7 cellular contexts compared by ENCODE assay signal in genomic region chr12:84874125-84874824, GRCh38. TPM values are rescaled to one million over a fixed set of nuclear protein-coding genes. Genes with fewer than 3 reads are reported as not detected.
DNase-seq lines count a peak whose midpoint lies in the region; ATAC-seq and TF ChIP-seq lines count a peak whose summit lies in the region.

No MANE protein-coding gene starts in this region.

- H3K36me3 ChIP-seq in breast epithelium (no peaks in the 10 kb centered on the region), left lung (no peaks in the 10 kb centered on the region)

- H3K9me3 ChIP-seq in breast epithelium (no peaks in the 10 kb centered on the region), left lung (no peaks in the 10 kb centered on the region)

- DNase-seq in GF-D8 (lab: John Stamatoyannopoulos, UW) = peak; percentile 12
- peak; percentile 50 for DNase-seq in NCI-H748 treated with DMSO at 0.1 percent for 48 hours (lab: John Stamatoyannopoulos, UW)
- DNase-seq in breast epithelium (ENCODE audit: low spot score in 2 of 2) = no peak
- no peak for DNase-seq in left lung
- DNase-seq in stimulated activated CD4-positive, alpha-beta T cell treated with anti-CD3 and anti-CD28 coated beads, Interleukin-15, amount 100 ng/mL, for 24 hours = no peak

- intact Hi-C loops in breast epithelium (cut with DNase I; ENCODE audit: low total_unique reads) (loop anchor here (10.0 kb wide), 1 partner anchor 161 kb away; the partner anchor contains the start of genes LRRIQ1 and TSPAN19), left lung (cut with DNase I) (no loop called here)

- H3K4me3 ChIP-seq in breast epithelium (no peak overlapping the region), left lung (no peak overlapping the region)

- TF ChIP-seq POLR2A in breast epithelium (IDR thresholded peaks at IDR 0.05) = no peak

- no peak overlapping the region for H3K27ac ChIP-seq in breast epithelium
- no peak overlapping the region for H3K27ac ChIP-seq in left lung

- ATAC-seq in GM21447 (IDR thresholded peaks at IDR 0.05; ENCODE audit: unreplicated experiment) (peak; percentile 98), HG03571 (IDR thresholded peaks at IDR 0.05; ENCODE audit: unreplicated experiment) (peak; percentile 95), left lung (peak; percentile 90)

- TF ChIP-seq CTCF in breast epithelium (IDR thresholded peaks at IDR 0.05) = peak; percentile 51 to 81 (median 64)
- TF ChIP-seq CTCF in left lung (IDR thresholded peaks at IDR 0.05) = peak; percentile 48 to 78

- H3K4me1 ChIP-seq in breast epithelium = no peaks in the 10 kb centered on the region
- no peaks in the 10 kb centered on the region for H3K4me1 ChIP-seq in left lung

- H3K27me3 ChIP-seq in breast epithelium (no peaks in the 10 kb centered on the region), left lung (peaks cover 0 to 4% of the 10 kb centered on the region in 2 donors)

RNA-seq across cellular contexts. Expression of gene SLC6A15, which starts 38.3 kb away (rescaled TPM):
- total RNA-seq in breast epithelium = 1 to 10 TPM in 2 of 3 donors, not detected in 1; 2.0 to 2.2 TPM
- under 1 TPM in 1 of 2 donors, not detected in 1; 0.21 TPM for total RNA-seq in left lung

Comparison
In these comparisons a context has a peak if more than half of its experiments do, and no peak if none do; other contexts are left out.
1. DNase-seq: peak in GF-D8 (single experiment) and NCI-H748 treated with DMSO at 0.1 percent for 48 hours (single experiment); none in breast epithelium (0 of 2), left lung (0 of 2) and stimulated activated CD4-positive, alpha-beta T cell treated with anti-CD3 and anti-CD28 coated beads, Interleukin-15, amount 100 ng/mL, for 24 hours (single experiment).
2. Peak in every context shown above with its lines, with median percentiles within 50 percentile points of each other: ATAC-seq.